32 cellular contexts compared by ENCODE assay signal in genomic region chr19:54014920-54015560, GRCh38. TPM values are rescaled to one million over a fixed set of nuclear protein-coding genes. Genes with fewer than 3 reads are reported as not detected.
DNase-seq lines count a peak whose midpoint lies in the region; ATAC-seq and TF ChIP-seq lines count a peak whose summit lies in the region.
"Had no signal": no experiment of that assay in that cellular context is flagged by ENCODE, and none has a peak within 500 bp of the region (broad histone marks: within the 10 kb centered on the region; RNA-seq: fewer than 3 reads in every experiment).

No MANE protein-coding gene starts in this region.

- intact Hi-C loops in upper lobe of right lung (cut with DNase I) = no loop called here

- TF ChIP-seq CTCF in nephron progenitor cell (IDR thresholded peaks at IDR 0.05) (no peak), suprapubic skin (IDR thresholded peaks at IDR 0.05) (no peak), upper lobe of right lung (IDR thresholded peaks at IDR 0.05) (no peak)

- H3K4me3 ChIP-seq in suprapubic skin = no peak overlapping the region
- H3K4me3 ChIP-seq in upper lobe of right lung = no peak overlapping the region
- H3K4me3 ChIP-seq: adrenal gland, gastroesophageal sphincter, HAP-1, prostate gland, sigmoid colon, testis, uterus had no signal

- H3K9me3 ChIP-seq in suprapubic skin = no peaks in the 10 kb centered on the region
- no peaks in the 10 kb centered on the region for H3K9me3 ChIP-seq in upper lobe of right lung
- H3K9me3 ChIP-seq: adrenal gland, HAP-1, neutrophil, prostate gland, sigmoid colon, testis, uterus had no signal

- H3K4me1 Mint-ChIP-seq in nephron progenitor cell = peaks cover 42% of the 10 kb centered on the region
- H3K4me1 Mint-ChIP-seq: CD4-positive, CD25-positive, alpha-beta regulatory T cell had no signal

- H3K27ac ChIP-seq in suprapubic skin = no peak overlapping the region
- H3K27ac ChIP-seq in upper lobe of right lung = no peak overlapping the region
- H3K27ac ChIP-seq: adrenal gland, gastroesophageal sphincter, neutrophil, prostate gland, sigmoid colon, testis, uterus had no signal

- H3K36me3 Mint-ChIP-seq in nephron progenitor cell (ENCODE audit: low read depth) = no peaks in the 10 kb centered on the region
- H3K36me3 Mint-ChIP-seq: brain had no signal

- no peak for TF ChIP-seq POLR2A in suprapubic skin (IDR thresholded peaks at IDR 0.05)

- DNase-seq in DMS79 (lab: John Stamatoyannopoulos, UW) = peak; percentile 71
- peak; percentile 41 for DNase-seq in NCI-H1092 treated with DMSO at 0.1 percent for 48 hours (lab: John Stamatoyannopoulos, UW)
- peak; percentile 91 for DNase-seq in NCI-H748 (lab: John Stamatoyannopoulos, UW; ENCODE audit: unreplicated experiment)
- peak; percentile 33 for DNase-seq in nephron progenitor cell
- no peak for DNase-seq in suprapubic skin (ENCODE audit: low spot score in 2 of 2)
- no peak for DNase-seq in upper lobe of right lung
- DNase-seq in activated naive CD4-positive, alpha-beta T cell treated with Interleukin-2 at 50 U/mL for 16 hours = no peak
- DNase-seq: activated CD4-positive, alpha-beta T cell treated with anti-CD3 and anti-CD28 coated beads, Interleukin-2, amount 50 U/mL, for 4 hours; activated CD4-positive, CD25-positive, alpha-beta regulatory T cell; activated naive CD4-positive, alpha-beta T cell treated with anti-CD3 and anti-CD28 coated beads for 36 hours; adrenal gland; CD4-positive, CD25-positive, alpha-beta regulatory T cell; cerebellar nuclear complex; GDM1; hippocampal formation; left colon; NCI-H2029 treated with DMSO at 0.1 percent for 48 hours; sigmoid colon; stimulated activated naive CD4-positive, alpha-beta T cell; T-helper 1 cell; testis; uterus had no signal

- no peak overlapping the region for H3K4me3 Mint-ChIP-seq in nephron progenitor cell
- H3K4me3 Mint-ChIP-seq: activated naive CD4-positive, alpha-beta T cell treated with anti-CD3 and anti-CD28 coated beads for 36 hours; memory B cell had no signal

- no peak for TF ChIP-seq EP300 in suprapubic skin (IDR thresholded peaks at IDR 0.05)

- H3K4me1 ChIP-seq in suprapubic skin = no peaks in the 10 kb centered on the region
- H3K4me1 ChIP-seq in upper lobe of right lung = no peaks in the 10 kb centered on the region
- H3K4me1 ChIP-seq: adrenal gland, gastroesophageal sphincter, HAP-1, prostate gland, sigmoid colon, testis, uterus had no signal

- peaks cover 17% of the 10 kb centered on the region for H3K9me3 Mint-ChIP-seq in nephron progenitor cell
- H3K9me3 Mint-ChIP-seq: activated naive CD4-positive, alpha-beta T cell treated with anti-CD3 and anti-CD28 coated beads for 36 hours had no signal

- WGBS in suprapubic skin = 64% methylated on average over 19 of the region's 19 CpGs

- H3K27me3 Mint-ChIP-seq in nephron progenitor cell (ENCODE audit: low read depth, poor library complexity) = peaks cover 31% of the 10 kb centered on the region

- no peak for ATAC-seq in upper lobe of right lung
- ATAC-seq: gastroesophageal sphincter, left colon had no signal

- no peak overlapping the region for H3K27ac Mint-ChIP-seq in nephron progenitor cell
- H3K27ac Mint-ChIP-seq: activated naive CD4-positive, alpha-beta T cell treated with anti-CD3 and anti-CD28 coated beads for 36 hours; memory B cell had no signal

- H3K27me3 ChIP-seq in suprapubic skin = peaks cover 51% of the 10 kb centered on the region
- H3K27me3 ChIP-seq in upper lobe of right lung = peaks cover 25% of the 10 kb centered on the region
- H3K27me3 ChIP-seq: adrenal gland, testis, uterus had no signal

- H3K36me3 ChIP-seq in suprapubic skin (no peaks in the 10 kb centered on the region), upper lobe of right lung (no peaks in the 10 kb centered on the region)
- H3K36me3 ChIP-seq: adrenal gland, gastroesophageal sphincter, HAP-1, neutrophil, prostate gland, sigmoid colon, uterus had no signal

RNA-seq across cellular contexts. Expression of gene CACNG6, which starts 23.6 kb away (rescaled TPM):
- not detected for total RNA-seq in suprapubic skin
- not detected for total RNA-seq in upper lobe of right lung
- total RNA-seq: activated naive CD4-positive, alpha-beta T cell treated with anti-CD3 and anti-CD28 coated beads for 36 hours; adrenal gland; CD4-positive, CD25-positive, alpha-beta regulatory T cell; gastroesophageal sphincter; left colon; sigmoid colon; SK-MEL-5 had no signal

RNA-seq across cellular contexts. Expression of gene VSTM1, which starts 48.7 kb away (rescaled TPM):
- total RNA-seq in suprapubic skin (not detected), upper lobe of right lung (1.1 TPM)
- total RNA-seq: activated naive CD4-positive, alpha-beta T cell treated with anti-CD3 and anti-CD28 coated beads for 36 hours; CD4-positive, CD25-positive, alpha-beta regulatory T cell; dermis microvascular lymphatic vessel endothelial cell; fibroblast of lung; gastroesophageal sphincter; left colon; NCI-H460; sigmoid colon; SK-MEL-5; testis; uterus had no signal

RNA-seq across cellular contexts. Expression of gene CACNG8, which starts 52.3 kb away (rescaled TPM):
- total RNA-seq in suprapubic skin (under 1 TPM in 2 of 4 donors, not detected in 2; 0.08 to 0.25 TPM), upper lobe of right lung (0.12 TPM)
- total RNA-seq: activated naive CD4-positive, alpha-beta T cell treated with anti-CD3 and anti-CD28 coated beads for 36 hours; CD4-positive, CD25-positive, alpha-beta regulatory T cell; SK-MEL-5 had no signal

Comparison
In these comparisons a context has a peak if more than half of its experiments do, and no peak if none do; other contexts are left out.
1. DNase-seq: peak in DMS79 (single experiment), NCI-H1092 treated with DMSO at 0.1 percent for 48 hours (single experiment), NCI-H748 (single experiment) and nephron progenitor cell (single experiment); none in suprapubic skin (0 of 2), upper lobe of right lung (single experiment) and activated naive CD4-positive, alpha-beta T cell treated with Interleukin-2 at 50 U/mL for 16 hours (single experiment).